ENCODE assay signal across 8 cellular contexts in genomic region chr7:112449353-112449752, GRCh38. TPM values are rescaled to one million over a fixed set of nuclear protein-coding genes. Genes with fewer than 3 reads are reported as not detected.
DNase-seq lines count a peak whose midpoint lies in the region; ATAC-seq and TF ChIP-seq lines count a peak whose summit lies in the region.

No MANE protein-coding gene starts in this region.

- no peaks in the 10 kb centered on the region for H3K27me3 ChIP-seq in thyroid gland

- H3K9me3 ChIP-seq in thyroid gland, result no peaks in the 10 kb centered on the region

- intact Hi-C loops in thyroid gland (cut with DNase I), result no loop called here

- H3K9me3 Mint-ChIP-seq in natural killer cell treated with Interleukin-12 subunit alpha and Interleukin-12 subunit beta and Interleukin-15 and Interleukin-18, amount 100 ng/mL, for 72 hours, result no peaks in the 10 kb centered on the region

- H3K4me3 ChIP-seq in WI38 (ENCODE audit: low read depth, low read length), result peak overlapping the region; percentile 96
- peak overlapping the region in 2 of 3 donors; percentile 94 to 99 for H3K4me3 ChIP-seq in thyroid gland (replicated peaks in 1 of 3)

- peaks cover 39 to 44% of the 10 kb centered on the region in 2 donors for H3K4me1 Mint-ChIP-seq in natural killer cell treated with Interleukin-12 subunit alpha and Interleukin-12 subunit beta and Interleukin-15 and Interleukin-18, amount 100 ng/mL, for 72 hours (ENCODE audit: low read depth in 2 of 2)

- TF ChIP-seq POLR2A in thyroid gland (IDR thresholded peaks at IDR 0.05), result no peak

- no peaks in the 10 kb centered on the region for H3K27me3 Mint-ChIP-seq in natural killer cell treated with Interleukin-12 subunit alpha and Interleukin-12 subunit beta and Interleukin-15 and Interleukin-18, amount 100 ng/mL, for 72 hours

- no peaks in the 10 kb centered on the region for H3K36me3 Mint-ChIP-seq in natural killer cell treated with Interleukin-12 subunit alpha and Interleukin-12 subunit beta and Interleukin-15 and Interleukin-18, amount 100 ng/mL, for 72 hours

- peak overlapping the region; percentile 92 for H3K4me3 Mint-ChIP-seq in natural killer cell treated with Interleukin-12 subunit alpha and Interleukin-12 subunit beta and Interleukin-15 and Interleukin-18, amount 100 ng/mL, for 72 hours

- TF ChIP-seq CTCF in WI38 (IDR thresholded peaks at IDR 0.05; ENCODE audit: low read depth, low read length) (no peak), thyroid gland (IDR thresholded peaks at IDR 0.05) (no peak)

- ATAC-seq in natural killer cell treated with Interleukin-12 subunit alpha and Interleukin-12 subunit beta and Interleukin-15 and Interleukin-18, amount 100 ng/mL, for 72 hours, result no peak
- no peak for ATAC-seq in GM18868 (IDR thresholded peaks at IDR 0.05; ENCODE audit: unreplicated experiment)

- no peaks in the 10 kb centered on the region for H3K36me3 ChIP-seq in thyroid gland

- H3K27ac Mint-ChIP-seq in natural killer cell treated with Interleukin-12 subunit alpha and Interleukin-12 subunit beta and Interleukin-15 and Interleukin-18, amount 100 ng/mL, for 72 hours, result peak overlapping the region; percentile 98

- WGBS in thyroid gland, 2 donors, result 43 to 51% methylated on average over 5 of the region's 5 CpGs

- peaks cover 19 to 28% of the 10 kb centered on the region in 2 donors for H3K4me1 ChIP-seq in thyroid gland

- H3K27ac ChIP-seq in thyroid gland, result peak overlapping the region in 2 of 3 donors; percentile 100

- DNase-seq in activated CD4-positive, CD25-positive, alpha-beta regulatory T cell (lab: John Stamatoyannopoulos, UW), result peak in 3 of 4 experiments; percentile 7 to 19 (median 11)
- DNase-seq in activated CD4-positive, CD25-positive, alpha-beta regulatory T cell treated with anti-CD3 and anti-CD28 coated beads, Interleukin-2, amount 50 U/mL, for 72 hours, result no peak
- DNase-seq in dermis microvascular lymphatic vessel endothelial cell (ENCODE audit: low read depth in 2 of 2), result peak; percentile 47 to 75
- DNase-seq in natural killer cell treated with Interleukin-12 subunit alpha and Interleukin-12 subunit beta and Interleukin-15 and Interleukin-18, amount 100 ng/mL, for 72 hours (ENCODE audit: low spot score), result no peak
- peak; percentile 19 to 32 for DNase-seq in thyroid gland
- no peak for DNase-seq in CD1c-positive myeloid dendritic cell (ENCODE audit: extremely low spot score)

RNA-seq across cellular contexts. Expression of gene IFRD1, which starts 0.9 kb away (rescaled TPM):
- total RNA-seq in dermis microvascular lymphatic vessel endothelial cell, result 25.5 and 30.3 TPM in 2 replicates
- total RNA-seq in natural killer cell treated with Interleukin-12 subunit alpha and Interleukin-12 subunit beta and Interleukin-15 and Interleukin-18, amount 100 ng/mL, for 72 hours, result 10 to 100 TPM; 67.2 to 77.4 TPM
- total RNA-seq in thyroid gland, result 10 to 100 TPM; 34.5 to 84.8 (median 57.1) TPM

RNA-seq across cellular contexts. Expression of gene LSMEM1, which starts 31.4 kb away (rescaled TPM):
- 0.25 and 0.26 TPM in 2 replicates for total RNA-seq in dermis microvascular lymphatic vessel endothelial cell
- total RNA-seq in natural killer cell treated with Interleukin-12 subunit alpha and Interleukin-12 subunit beta and Interleukin-15 and Interleukin-18, amount 100 ng/mL, for 72 hours, result 1 to 10 TPM; 1.6 to 2.4 TPM
- total RNA-seq in thyroid gland, result 1 to 10 TPM in 3 of 4 donors, under 1 TPM in 1; 0.39 to 5.5 (median 1.9) TPM

Comparison
In these comparisons a context has a peak if more than half of its experiments do, and no peak if none do; other contexts are left out.
1. DNase-seq: peak in activated CD4-positive, CD25-positive, alpha-beta regulatory T cell (3 of 4), dermis microvascular lymphatic vessel endothelial cell (2 of 2) and thyroid gland (2 of 2); none in activated CD4-positive, CD25-positive, alpha-beta regulatory T cell treated with anti-CD3 and anti-CD28 coated beads, Interleukin-2, amount 50 U/mL, for 72 hours (single experiment), natural killer cell treated with Interleukin-12 subunit alpha and Interleukin-12 subunit beta and Interleukin-15 and Interleukin-18, amount 100 ng/mL, for 72 hours (single experiment) and CD1c-positive myeloid dendritic cell (single experiment).